ENCODE assay signal across 8 cellular contexts in the genomic region with DNA sequence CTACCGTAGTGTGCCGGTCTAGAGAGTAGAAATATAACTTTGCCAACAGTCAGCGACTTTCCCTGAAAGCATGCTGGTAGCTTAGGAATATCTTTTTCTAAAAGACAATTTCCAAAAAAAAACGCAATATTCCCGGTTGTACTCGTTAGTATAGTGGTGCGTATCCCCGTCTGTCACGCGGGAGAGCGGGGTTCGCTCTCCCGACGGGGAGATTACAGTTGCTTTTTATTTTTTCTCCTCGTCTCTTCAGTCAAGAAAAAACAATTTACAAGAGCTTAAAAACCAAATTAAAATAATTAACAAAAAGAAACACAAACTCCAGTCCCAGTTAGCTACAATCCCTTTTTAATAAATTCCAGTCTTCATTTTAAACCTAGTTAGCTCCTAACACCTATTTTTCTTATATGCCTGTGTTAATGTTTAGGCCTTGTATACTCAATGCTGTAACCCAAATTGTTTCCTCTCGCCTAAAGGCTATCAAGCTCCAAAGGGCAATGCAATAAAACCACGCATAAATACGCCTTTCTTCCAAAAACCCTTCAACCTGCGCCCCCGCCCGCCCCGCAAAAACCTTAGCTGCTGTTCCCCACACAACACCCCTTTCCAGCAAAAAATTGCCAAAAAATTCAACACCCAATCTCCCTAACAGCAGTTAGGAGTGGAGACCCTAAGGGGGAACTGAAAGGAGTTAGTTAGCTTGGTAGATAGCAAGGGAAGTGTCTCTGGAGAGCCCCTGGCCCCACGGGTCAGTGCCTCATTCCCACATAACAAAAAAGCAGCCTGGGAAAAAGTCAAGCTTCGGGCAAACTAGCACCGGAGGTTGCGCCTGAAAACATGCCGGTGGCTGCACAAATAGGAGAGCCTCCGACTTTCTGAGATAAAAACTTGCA. TPM values are rescaled to one million over a fixed set of nuclear protein-coding genes. Genes with fewer than 3 reads are reported as not detected.
A peak's percentile ranks its signal among the peaks of the same experiment; 100 is the strongest.
DNase-seq lines count a peak whose midpoint lies in the region; TF ChIP-seq lines count a peak whose summit lies in the region.
"Had no signal": no experiment of that assay in that cellular context is flagged by ENCODE, and none has a peak within 500 bp of the region (broad histone marks: within the 10 kb centered on the region; RNA-seq: fewer than 3 reads in every experiment).

No MANE protein-coding gene starts in this region.

- H3K4me3 ChIP-seq in spleen: no peak overlapping the region

- peaks cover 9% of the 10 kb centered on the region for H3K27me3 Mint-ChIP-seq in HFFc6 (ENCODE audit: insufficient read depth)
- peaks cover 18% of the 10 kb centered on the region for H3K27me3 Mint-ChIP-seq in activated T-helper 1 cell treated with anti-CD3 and anti-CD28 coated beads, Interleukin-12 subunit alpha, Interleukin-12 subunit beta, Interleukin-2, Interleukin-4 antibody, amounts not matched to agents 30 ng/mL and 10 ng/mL and 1 ng/mL, durations not matched to agents 14 hours and 24 hours and 36 hours (ENCODE audit: insufficient read depth)

- no peaks in the 10 kb centered on the region for H3K9me3 ChIP-seq in spleen
- H3K9me3 ChIP-seq: pancreas had no signal

- H3K27ac Mint-ChIP-seq in HFFc6: peak overlapping the region; percentile 6
- peak overlapping the region; percentile 58 for H3K27ac Mint-ChIP-seq in activated T-helper 1 cell treated with anti-CD3 and anti-CD28 coated beads, Interleukin-12 subunit alpha, Interleukin-12 subunit beta, Interleukin-2, Interleukin-4 antibody, amounts not matched to agents 30 ng/mL and 10 ng/mL and 1 ng/mL, durations not matched to agents 14 hours and 24 hours and 36 hours

- H3K36me3 Mint-ChIP-seq in HFFc6 (ENCODE audit: low read depth): peaks cover 4% of the 10 kb centered on the region
- H3K36me3 Mint-ChIP-seq in activated T-helper 1 cell treated with anti-CD3 and anti-CD28 coated beads, Interleukin-12 subunit alpha, Interleukin-12 subunit beta, Interleukin-2, Interleukin-4 antibody, amounts not matched to agents 30 ng/mL and 10 ng/mL and 1 ng/mL, durations not matched to agents 14 hours and 24 hours and 36 hours (ENCODE audit: low read depth): no peaks in the 10 kb centered on the region

- no peaks in the 10 kb centered on the region for H3K36me3 ChIP-seq in spleen
- H3K36me3 ChIP-seq: pancreas had no signal

- no peak for TF ChIP-seq CTCF in HFFc6 (IDR thresholded peaks at IDR 0.05)
- TF ChIP-seq CTCF in spleen (IDR thresholded peaks at IDR 0.05 in 8 of 11, conservative IDR thresholded peaks at IDR 0.05 in 3 of 11): no peak

- whole genome bisulfite sequencing in spleen, 5 donors: 77 to 85% (median 83%) methylated on average over 28 of the region's 28 CpGs

- no peak for TF ChIP-seq POLR2A in spleen (IDR thresholded peaks at IDR 0.05)

- DNase-seq in HFFc6 (no peak), hepatic stellate cell (ENCODE audit: low spot score) (peak; percentile 11), spleen (no peak), ureter (ENCODE audit: low spot score) (no peak), NCI-H345 (lab: John Stamatoyannopoulos, UW) (no peak)
- no peak for DNase-seq in activated T-helper 1 cell treated with anti-CD3 and anti-CD28 coated beads, Interleukin-12 subunit alpha, Interleukin-12 subunit beta, Interleukin-2, Interleukin-4 antibody, amounts not matched to agents 30 ng/mL and 10 ng/mL and 1 ng/mL, durations not matched to agents 14 hours and 24 hours and 36 hours (ENCODE audit: low spot score)
- DNase-seq in activated CD4-positive, alpha-beta T cell treated with anti-CD3 and anti-CD28 coated beads, Interleukin-2, amount 50 U/mL, for 1 hour: no peak
- DNase-seq: pancreas had no signal

- peak overlapping the region; percentile 95 for H3K4me3 Mint-ChIP-seq in HFFc6
- peak overlapping the region; percentile 22 for H3K4me3 Mint-ChIP-seq in activated T-helper 1 cell treated with anti-CD3 and anti-CD28 coated beads, Interleukin-12 subunit alpha, Interleukin-12 subunit beta, Interleukin-2, Interleukin-4 antibody, amounts not matched to agents 30 ng/mL and 10 ng/mL and 1 ng/mL, durations not matched to agents 14 hours and 24 hours and 36 hours

- H3K27ac ChIP-seq in spleen: peak overlapping the region in 6 of 8 donors; percentile 43 to 94 (median 92)

- peaks cover 17% of the 10 kb centered on the region for H3K4me1 Mint-ChIP-seq in HFFc6 (ENCODE audit: low read depth)
- peaks cover 24% of the 10 kb centered on the region for H3K4me1 Mint-ChIP-seq in activated T-helper 1 cell treated with anti-CD3 and anti-CD28 coated beads, Interleukin-12 subunit alpha, Interleukin-12 subunit beta, Interleukin-2, Interleukin-4 antibody, amounts not matched to agents 30 ng/mL and 10 ng/mL and 1 ng/mL, durations not matched to agents 14 hours and 24 hours and 36 hours (ENCODE audit: low read depth)

- H3K4me1 ChIP-seq in spleen: peaks cover 0 to 35% (median 13%) of the 10 kb centered on the region in 6 donors

- H3K27me3 ChIP-seq in spleen (replicated peaks in 1 of 7): no peaks in the 10 kb centered on the region
- H3K27me3 ChIP-seq: pancreas had no signal

- no peaks in the 10 kb centered on the region; the same call in 1 of the 2 replicates for H3K9me3 Mint-ChIP-seq in HFFc6
- peaks cover 6% of the 10 kb centered on the region for H3K9me3 Mint-ChIP-seq in activated T-helper 1 cell treated with anti-CD3 and anti-CD28 coated beads, Interleukin-12 subunit alpha, Interleukin-12 subunit beta, Interleukin-2, Interleukin-4 antibody, amounts not matched to agents 30 ng/mL and 10 ng/mL and 1 ng/mL, durations not matched to agents 14 hours and 24 hours and 36 hours

- intact Hi-C loops in activated T-helper 1 cell treated with anti-CD3 and anti-CD28 coated beads, Interleukin-12 subunit alpha, Interleukin-12 subunit beta, Interleukin-2, Interleukin-4 antibody, amounts not matched to agents 30 ng/mL and 10 ng/mL and 1 ng/mL, durations not matched to agents 14 hours and 24 hours and 36 hours (cut with micrococcal nuclease): loop anchor here (1.0 to 10.0 kb wide), 5 partner anchors 8 to 135 kb away; no protein-coding TSS in a partner anchor
- intact Hi-C loops in spleen (cut with DNase I; ENCODE audit: low total_unique reads): no loop called here

RNA-seq across cellular contexts. Expression of a gene that starts 7.9 kb away (rescaled TPM):
- total RNA-seq in HFFc6 (2021; fragmentation: NEBNext Ultra II Directional; extraction: Animal tissue kit (Norgen Biotek cat#: 25700)): under 1 TPM; 0.10 to 0.45 (median 0.19) TPM
- 0.59 and 0.99 TPM in 2 replicates for total RNA-seq in activated T-helper 1 cell treated with anti-CD3 and anti-CD28 coated beads, Interleukin-12 subunit alpha, Interleukin-12 subunit beta, Interleukin-2, Interleukin-4 antibody, amounts not matched to agents 30 ng/mL and 10 ng/mL and 1 ng/mL, durations not matched to agents 14 hours and 24 hours and 36 hours
- total RNA-seq in spleen (10 to 100 TPM; 13.0 to 52.2 (median 33.8) TPM), ureter (2.9 TPM)
- 10 to 100 TPM in 1 of 3 donors, 1 to 10 TPM in 2; 3.6 to 12.4 (median 8.1) TPM for polyA plus RNA-seq in spleen

RNA-seq across cellular contexts. Expression of a gene that starts 17.4 kb away (rescaled TPM):
- total RNA-seq in HFFc6 (2021; fragmentation: NEBNext Ultra II Directional; extraction: Animal tissue kit (Norgen Biotek cat#: 25700)): not detected
- total RNA-seq in activated T-helper 1 cell treated with anti-CD3 and anti-CD28 coated beads, Interleukin-12 subunit alpha, Interleukin-12 subunit beta, Interleukin-2, Interleukin-4 antibody, amounts not matched to agents 30 ng/mL and 10 ng/mL and 1 ng/mL, durations not matched to agents 14 hours and 24 hours and 36 hours: not detected in 2 replicates
- total RNA-seq in spleen: 100 to 1,000 TPM; 187 to 532 (median 359) TPM
- polyA plus RNA-seq in spleen: 10 to 100 TPM; 35.5 to 91.8 (median 59.0) TPM
- total RNA-seq in ureter: 6.8 TPM

RNA-seq across cellular contexts. Expression of a gene that starts 27.0 kb away (rescaled TPM):
- under 1 TPM; 0.12 to 0.57 (median 0.29) TPM for total RNA-seq in HFFc6 (2021; fragmentation: NEBNext Ultra II Directional; extraction: Animal tissue kit (Norgen Biotek cat#: 25700))
- not detected in 2 replicates for total RNA-seq in activated T-helper 1 cell treated with anti-CD3 and anti-CD28 coated beads, Interleukin-12 subunit alpha, Interleukin-12 subunit beta, Interleukin-2, Interleukin-4 antibody, amounts not matched to agents 30 ng/mL and 10 ng/mL and 1 ng/mL, durations not matched to agents 14 hours and 24 hours and 36 hours
- total RNA-seq in spleen (100 to 1,000 TPM; 105 to 328 (median 160) TPM), ureter (18.5 TPM)
- polyA plus RNA-seq in spleen: 10 to 100 TPM; 13.9 to 24.2 (median 24.1) TPM

Comparison
In these comparisons a context has a peak if more than half of its experiments do, and no peak if none do; other contexts are left out.
1. RNA of a gene that starts 17.4 kb away (total RNA-seq): 187 to 532 TPM in spleen; 6.8 TPM in ureter (single experiment), not detected in HFFc6 and not detected in activated T-helper 1 cell treated with anti-CD3 and anti-CD28 coated beads, Interleukin-12 subunit alpha, Interleukin-12 subunit beta, Interleukin-2, Interleukin-4 antibody, amounts not matched to agents 30 ng/mL and 10 ng/mL and 1 ng/mL, durations not matched to agents 14 hours and 24 hours and 36 hours; every median in the first group is over 10 times any median in the second.
2. RNA of a gene that starts 27.0 kb away (total RNA-seq): 105 to 328 TPM in spleen and 18.5 TPM in ureter (single experiment); 0.12 to 0.57 TPM in HFFc6 and not detected in activated T-helper 1 cell treated with anti-CD3 and anti-CD28 coated beads, Interleukin-12 subunit alpha, Interleukin-12 subunit beta, Interleukin-2, Interleukin-4 antibody, amounts not matched to agents 30 ng/mL and 10 ng/mL and 1 ng/mL, durations not matched to agents 14 hours and 24 hours and 36 hours; every median in the first group is over 10 times any median in the second.